ENCODE assay signal across 8 cellular contexts in the genomic region with DNA sequence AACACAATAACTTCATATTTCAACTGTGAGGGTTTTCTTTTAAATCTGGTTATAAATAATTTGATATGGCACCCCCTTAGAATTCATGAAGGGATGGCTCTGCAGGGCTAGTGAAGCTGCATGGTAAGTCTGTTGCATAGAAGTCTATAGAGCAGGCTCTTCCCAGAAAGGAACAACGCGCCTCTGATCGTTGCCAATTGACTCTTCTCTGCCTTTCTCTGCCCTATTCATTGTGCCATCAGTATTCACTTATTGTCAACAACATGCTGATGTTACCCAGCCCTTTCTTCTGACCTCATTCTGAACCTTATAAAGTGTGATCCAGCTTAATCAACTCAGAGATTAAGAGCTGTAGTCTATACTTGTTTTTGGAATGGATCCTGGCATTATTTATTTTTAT.
"Had no signal": no experiment of that assay in that cellular context is flagged by ENCODE, and none has a peak within 500 bp of the region (broad histone marks: within the 10 kb centered on the region; RNA-seq: fewer than 3 reads in every experiment).

No MANE protein-coding gene starts in this region.

- ATAC-seq: HCT116, K562 had no signal

- DNase-seq: GM23248, GOT3, H7, HFFc6, IMR-90, KG1 had no signal
